1 cellular context compared by ENCODE assay signal in genomic region chr3:126284258-126284904, GRCh38.
TF ChIP-seq lines count a peak whose summit lies in the region.

No MANE protein-coding gene starts in this region.

TF ChIP-seq in WTC11, 78 proteins besides CTCF, POLR2A, EP300 and RAD21 (continued from another document):
- TF ChIP-seq ZNF281 (CRISPR knock-in tag; IDR thresholded peaks at IDR 0.05), result no peak
- TF ChIP-seq JUN (CRISPR knock-in tag; IDR thresholded peaks at IDR 0.05), result no peak
- TF ChIP-seq, protein P1, sequence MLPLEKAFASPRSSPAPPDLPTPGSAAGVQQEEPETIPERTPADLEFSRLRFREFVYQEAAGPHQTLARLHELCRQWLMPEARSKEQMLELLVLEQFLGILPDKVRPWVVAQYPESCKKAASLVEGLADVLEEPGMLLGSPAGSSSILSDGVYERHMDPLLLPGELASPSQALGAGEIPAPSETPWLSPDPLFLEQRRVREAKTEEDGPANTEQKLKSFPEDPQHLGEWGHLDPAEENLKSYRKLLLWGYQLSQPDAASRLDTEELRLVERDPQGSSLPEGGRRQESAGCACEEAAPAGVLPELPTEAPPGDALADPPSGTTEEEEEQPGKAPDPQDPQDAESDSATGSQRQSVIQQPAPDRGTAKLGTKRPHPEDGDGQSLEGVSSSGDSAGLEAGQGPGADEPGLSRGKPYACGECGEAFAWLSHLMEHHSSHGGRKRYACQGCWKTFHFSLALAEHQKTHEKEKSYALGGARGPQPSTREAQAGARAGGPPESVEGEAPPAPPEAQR (CRISPR knock-in tag; IDR thresholded peaks at IDR 0.05), result no peak
- no peak for TF ChIP-seq JAZF1 (CRISPR knock-in tag; IDR thresholded peaks at IDR 0.05)
- TF ChIP-seq ZNF219 (CRISPR knock-in tag; IDR thresholded peaks at IDR 0.05; ENCODE audit: borderline replicate concordance), result no peak
- TF ChIP-seq, protein P2, sequence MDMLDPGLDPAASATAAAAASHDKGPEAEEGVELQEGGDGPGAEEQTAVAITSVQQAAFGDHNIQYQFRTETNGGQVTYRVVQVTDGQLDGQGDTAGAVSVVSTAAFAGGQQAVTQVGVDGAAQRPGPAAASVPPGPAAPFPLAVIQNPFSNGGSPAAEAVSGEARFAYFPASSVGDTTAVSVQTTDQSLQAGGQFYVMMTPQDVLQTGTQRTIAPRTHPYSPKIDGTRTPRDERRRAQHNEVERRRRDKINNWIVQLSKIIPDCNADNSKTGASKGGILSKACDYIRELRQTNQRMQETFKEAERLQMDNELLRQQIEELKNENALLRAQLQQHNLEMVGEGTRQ (CRISPR knock-in tag; IDR thresholded peaks at IDR 0.05), result no peak
- TF ChIP-seq TEAD1 (CRISPR knock-in tag; IDR thresholded peaks at IDR 0.05), result no peak
